23 cellular contexts compared by ENCODE assay signal in genomic region chr7:4010206-4010605, GRCh38.
"Had no signal": no experiment of that assay in that cellular context is flagged by ENCODE, and none has a peak within 500 bp of the region (broad histone marks: within the 10 kb centered on the region; RNA-seq: fewer than 3 reads in every experiment).

No MANE protein-coding gene starts in this region.

- H3K36me3 Mint-ChIP-seq: natural killer cell; stimulated activated effector memory CD8-positive, alpha-beta T cell treated with anti-CD3 and anti-CD28 coated beads, Interleukin-12 subunit alpha, Interleukin-12 subunit beta, amount 100 ng/mL, for 72 hours had no signal

- ATAC-seq: effector memory CD8-positive, alpha-beta T cell; heart left ventricle; left cardiac atrium; left lung; natural killer cell; pancreas; right lobe of liver; stimulated activated effector memory CD8-positive, alpha-beta T cell treated with anti-CD3 and anti-CD28 coated beads, Interleukin-12 subunit alpha, Interleukin-12 subunit beta, amount 100 ng/mL, for 72 hours had no signal

- H3K27ac ChIP-seq: esophagus squamous epithelium, heart left ventricle, hepatocyte, left lung, pancreas, right lobe of liver, testis, tibial artery had no signal

- H3K79me2 ChIP-seq: hepatocyte had no signal

- H3K27ac Mint-ChIP-seq: effector memory CD8-positive, alpha-beta T cell; natural killer cell; stimulated activated effector memory CD8-positive, alpha-beta T cell treated with anti-CD3 and anti-CD28 coated beads, Interleukin-12 subunit alpha, Interleukin-12 subunit beta, amount 100 ng/mL, for 72 hours; type B pancreatic cell had no signal

- H3K4me2 ChIP-seq: hepatocyte, smooth muscle cell had no signal

- H3K9me3 Mint-ChIP-seq: natural killer cell; stimulated activated effector memory CD8-positive, alpha-beta T cell treated with anti-CD3 and anti-CD28 coated beads, Interleukin-12 subunit alpha, Interleukin-12 subunit beta, amount 100 ng/mL, for 72 hours had no signal

- H3K4me1 Mint-ChIP-seq: natural killer cell; stimulated activated effector memory CD8-positive, alpha-beta T cell treated with anti-CD3 and anti-CD28 coated beads, Interleukin-12 subunit alpha, Interleukin-12 subunit beta, amount 100 ng/mL, for 72 hours had no signal

- H3K9me3 ChIP-seq: esophagus squamous epithelium, heart left ventricle, left lung, pancreas, right lobe of liver, testis, tibial artery had no signal

- DNase-seq: cortex of kidney; effector memory CD8-positive, alpha-beta T cell; erythroblast; esophagus squamous epithelium; heart left ventricle; left cardiac atrium; left lung; mesenchymal stem cell; midbrain; natural killer cell; pancreas; retina; right lobe of liver; stimulated activated CD4-positive, alpha-beta T cell treated with anti-CD3 and anti-CD28 coated beads, Interleukin-2, amount 100 ng/mL, for 24 hours; stimulated activated CD4-positive, alpha-beta T cell treated with anti-CD3 and anti-CD28 coated beads, Interleukin-4, amount 100 ng/mL, for 24 hours; stimulated activated naive CD4-positive, alpha-beta T cell treated with Interleukin-2 at 50 U/mL for 16 hours; substantia nigra; testis; tibial artery had no signal

- H3K4me3 Mint-ChIP-seq: effector memory CD8-positive, alpha-beta T cell; natural killer cell; stimulated activated effector memory CD8-positive, alpha-beta T cell treated with anti-CD3 and anti-CD28 coated beads, Interleukin-12 subunit alpha, Interleukin-12 subunit beta, amount 100 ng/mL, for 72 hours; type B pancreatic cell had no signal

- H3K4me1 ChIP-seq: heart left ventricle, left lung, pancreas, testis, tibial artery had no signal

- H3K4me3 ChIP-seq: esophagus squamous epithelium, heart left ventricle, hepatocyte, left lung, pancreas, right lobe of liver, smooth muscle cell, testis, tibial artery had no signal

- H3K27me3 ChIP-seq: hepatocyte, left lung, pancreas, right lobe of liver, testis, tibial artery had no signal

- H3K36me3 ChIP-seq: esophagus squamous epithelium, heart left ventricle, left lung, pancreas, right lobe of liver had no signal

- H2AFZ ChIP-seq: hepatocyte had no signal
